Comparison of ENCODE assay signal across 1 cellular context in the genomic region with DNA sequence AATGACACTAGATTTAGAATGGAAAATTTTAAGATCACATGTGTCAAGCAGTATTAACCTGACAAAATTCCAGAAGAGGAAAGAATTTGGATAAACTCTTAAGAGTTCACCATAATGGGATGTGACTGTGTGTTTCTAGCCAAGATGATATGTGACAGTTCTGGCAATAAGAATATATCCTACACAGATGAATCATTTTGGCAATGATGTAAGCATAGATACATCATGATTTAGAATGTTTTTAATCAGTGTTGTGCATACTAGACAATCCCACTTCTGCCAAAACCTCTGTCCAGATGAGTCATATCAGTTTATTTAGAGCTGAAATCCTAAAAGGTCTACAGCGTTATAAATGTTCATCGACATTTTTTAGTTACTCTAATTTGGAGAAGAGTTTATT.
TF ChIP-seq lines count a peak whose summit lies in the region.

No MANE protein-coding gene starts in this region.

TF ChIP-seq in SK-N-SH, 30 proteins besides CTCF, POLR2A, EP300 and RAD21:
- TF ChIP-seq SMC3 (IDR thresholded peaks at IDR 0.05; ENCODE audit: low read depth, low read length) (no peak), JUND (IDR thresholded peaks at IDR 0.05) (peak; percentile 62), FOSL2 (IDR thresholded peaks at IDR 0.05; ENCODE audit: borderline replicate concordance, low read depth) (peak; percentile 51; the same call in 1 of the 2 replicates), GATA2 (CRISPR knock-in tag; IDR thresholded peaks at IDR 0.05) (no peak), NFIC (IDR thresholded peaks at IDR 0.05; ENCODE audit: borderline replicate concordance) (peak; percentile 77), GABPA (IDR thresholded peaks at IDR 0.05; ENCODE audit: low read depth) (no peak), RFX5 (IDR thresholded peaks at IDR 0.05; ENCODE audit: low read length) (no peak), POLR2AphosphoS5 (IDR thresholded peaks at IDR 0.05; ENCODE audit: low read depth, low read length) (no peak), CHD2 (IDR thresholded peaks at IDR 0.05; ENCODE audit: low read length, partially characterized antibody) (no peak), ELF1 (IDR thresholded peaks at IDR 0.05) (no peak), TCF12 (IDR thresholded peaks at IDR 0.05) (peak; percentile 74), USF1 (IDR thresholded peaks at IDR 0.05; ENCODE audit: borderline replicate concordance, low read depth) (no peak), NRF1 (IDR thresholded peaks at IDR 0.05; ENCODE audit: low read depth, low read length) (no peak), PBX3 (IDR thresholded peaks at IDR 0.05) (peak; percentile 80)
- TF ChIP-seq, protein P1, sequence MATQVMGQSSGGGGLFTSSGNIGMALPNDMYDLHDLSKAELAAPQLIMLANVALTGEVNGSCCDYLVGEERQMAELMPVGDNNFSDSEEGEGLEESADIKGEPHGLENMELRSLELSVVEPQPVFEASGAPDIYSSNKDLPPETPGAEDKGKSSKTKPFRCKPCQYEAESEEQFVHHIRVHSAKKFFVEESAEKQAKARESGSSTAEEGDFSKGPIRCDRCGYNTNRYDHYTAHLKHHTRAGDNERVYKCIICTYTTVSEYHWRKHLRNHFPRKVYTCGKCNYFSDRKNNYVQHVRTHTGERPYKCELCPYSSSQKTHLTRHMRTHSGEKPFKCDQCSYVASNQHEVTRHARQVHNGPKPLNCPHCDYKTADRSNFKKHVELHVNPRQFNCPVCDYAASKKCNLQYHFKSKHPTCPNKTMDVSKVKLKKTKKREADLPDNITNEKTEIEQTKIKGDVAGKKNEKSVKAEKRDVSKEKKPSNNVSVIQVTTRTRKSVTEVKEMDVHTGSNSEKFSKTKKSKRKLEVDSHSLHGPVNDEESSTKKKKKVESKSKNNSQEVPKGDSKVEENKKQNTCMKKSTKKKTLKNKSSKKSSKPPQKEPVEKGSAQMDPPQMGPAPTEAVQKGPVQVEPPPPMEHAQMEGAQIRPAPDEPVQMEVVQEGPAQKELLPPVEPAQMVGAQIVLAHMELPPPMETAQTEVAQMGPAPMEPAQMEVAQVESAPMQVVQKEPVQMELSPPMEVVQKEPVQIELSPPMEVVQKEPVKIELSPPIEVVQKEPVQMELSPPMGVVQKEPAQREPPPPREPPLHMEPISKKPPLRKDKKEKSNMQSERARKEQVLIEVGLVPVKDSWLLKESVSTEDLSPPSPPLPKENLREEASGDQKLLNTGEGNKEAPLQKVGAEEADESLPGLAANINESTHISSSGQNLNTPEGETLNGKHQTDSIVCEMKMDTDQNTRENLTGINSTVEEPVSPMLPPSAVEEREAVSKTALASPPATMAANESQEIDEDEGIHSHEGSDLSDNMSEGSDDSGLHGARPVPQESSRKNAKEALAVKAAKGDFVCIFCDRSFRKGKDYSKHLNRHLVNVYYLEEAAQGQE (IDR thresholded peaks at IDR 0.05; ENCODE audit: low read depth, low read length), result no peak
- TF ChIP-seq, protein P2, sequence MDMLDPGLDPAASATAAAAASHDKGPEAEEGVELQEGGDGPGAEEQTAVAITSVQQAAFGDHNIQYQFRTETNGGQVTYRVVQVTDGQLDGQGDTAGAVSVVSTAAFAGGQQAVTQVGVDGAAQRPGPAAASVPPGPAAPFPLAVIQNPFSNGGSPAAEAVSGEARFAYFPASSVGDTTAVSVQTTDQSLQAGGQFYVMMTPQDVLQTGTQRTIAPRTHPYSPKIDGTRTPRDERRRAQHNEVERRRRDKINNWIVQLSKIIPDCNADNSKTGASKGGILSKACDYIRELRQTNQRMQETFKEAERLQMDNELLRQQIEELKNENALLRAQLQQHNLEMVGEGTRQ (IDR thresholded peaks at IDR 0.05; ENCODE audit: borderline replicate concordance, low read depth, low read length), result no peak
TF ChIP-seq in SK-N-SH: peak in this region for 5.
